In the genomic region with DNA sequence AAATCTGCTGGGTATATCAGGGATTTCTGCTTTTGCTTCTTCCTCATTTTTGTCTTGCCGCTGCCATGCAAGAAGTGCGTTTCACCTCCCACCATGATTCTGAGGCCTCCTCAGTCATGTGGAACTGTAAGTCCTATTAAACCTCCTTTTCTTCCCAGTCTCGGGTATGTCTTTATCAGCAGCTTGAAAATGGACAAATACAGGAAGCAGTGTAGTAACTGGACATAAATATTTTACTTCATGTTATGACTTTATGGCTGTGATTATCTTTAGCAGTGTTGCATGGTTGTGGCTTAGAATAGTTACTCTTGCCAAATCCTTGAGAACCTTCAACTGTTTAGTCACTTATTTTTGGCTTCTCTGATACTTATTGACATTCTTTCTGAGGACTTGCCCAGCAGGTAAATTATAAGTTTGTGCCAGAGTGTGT, we compare ENCODE assay signal across 13 cellular contexts.
DNase-seq lines count a peak whose midpoint lies in the region; ATAC-seq and TF ChIP-seq lines count a peak whose summit lies in the region.
"Had no signal": no experiment of that assay in that cellular context is flagged by ENCODE, and none has a peak within 500 bp of the region (broad histone marks: within the 10 kb centered on the region; RNA-seq: fewer than 3 reads in every experiment).

No MANE protein-coding gene starts in this region.

- POLR2A ChIA-PET in MCF 10A (lab: Yijun Ruan, JAX), result interaction anchor here (0.6 kb wide), 1 partner anchor 355 kb away, joined by 3 read pairs; no protein-coding TSS in a partner anchor
- POLR2A ChIA-PET in activated CD8-positive, alpha-beta T cell treated with anti-CD3 and anti-CD28 coated beads, Interleukin-2, amount 10 ng/mL, durations not matched to agents 7 days and 5 days (lab: Charles Lee), result no interaction called here

- H3K79me2 ChIP-seq in mammary epithelial cell (ENCODE audit: insufficient read depth, low read length), result no peaks in the 10 kb centered on the region
- no peaks in the 10 kb centered on the region for H3K79me2 ChIP-seq in fibroblast of lung (ENCODE audit: control insufficient read depth, insufficient read depth, low read length)

- ATAC-seq in HG03025 (IDR thresholded peaks at IDR 0.05; ENCODE audit: low FRiP score, unreplicated experiment), result no peak
- no peak for ATAC-seq in GM19035 (IDR thresholded peaks at IDR 0.05; ENCODE audit: unreplicated experiment)
- ATAC-seq in activated CD8-positive, alpha-beta T cell treated with anti-CD3 and anti-CD28 coated beads, Interleukin-2, amount 10 ng/mL, durations not matched to agents 7 days and 5 days, result no peak

- no peaks in the 10 kb centered on the region for H3K9me3 ChIP-seq in mammary epithelial cell (replicated peaks; ENCODE audit: insufficient read depth, low read length)
- H3K9me3 ChIP-seq in fibroblast of lung (ENCODE audit: control insufficient read depth, insufficient read depth, low read depth, low read length), result no peaks in the 10 kb centered on the region
- H3K9me3 ChIP-seq: esophagus muscularis mucosa, SJCRH30 had no signal

- H3K4me1 ChIP-seq in mammary epithelial cell (ENCODE audit: insufficient read depth, low read length) (peaks cover 14% of the 10 kb centered on the region), fibroblast of lung (ENCODE audit: control insufficient read depth, extremely low read depth, insufficient read depth, low read length) (no peaks in the 10 kb centered on the region)
- H3K4me1 ChIP-seq: SJCRH30 had no signal

- H2AFZ ChIP-seq in mammary epithelial cell (ENCODE audit: low read depth, low read length), result no peak overlapping the region
- H2AFZ ChIP-seq in fibroblast of lung (ENCODE audit: low read length), result no peak overlapping the region

- H3K9ac ChIP-seq in mammary epithelial cell (ENCODE audit: insufficient read depth, low read length) (no peak overlapping the region), fibroblast of lung (ENCODE audit: insufficient read depth, low read length) (no peak overlapping the region)

- no peaks in the 10 kb centered on the region for H3K27me3 ChIP-seq in mammary epithelial cell (ENCODE audit: insufficient read depth, low read length)
- H3K27me3 ChIP-seq in fibroblast of lung (ENCODE audit: control insufficient read depth, insufficient read depth, low read length), result no peaks in the 10 kb centered on the region
- H3K27me3 ChIP-seq: SJCRH30 had no signal

- H3K4me3 Mint-ChIP-seq in MCF 10A (ENCODE audit: unreplicated experiment) (no peak overlapping the region), nephron progenitor cell (no peak overlapping the region)
- no peak overlapping the region for H3K4me3 Mint-ChIP-seq in activated CD8-positive, alpha-beta T cell treated with anti-CD3 and anti-CD28 coated beads, Interleukin-2, amount 10 ng/mL, durations not matched to agents 7 days and 5 days

- H4K20me1 ChIP-seq in mammary epithelial cell (ENCODE audit: insufficient read depth, low read length), result no peaks in the 10 kb centered on the region
- H4K20me1 ChIP-seq in fibroblast of lung (ENCODE audit: control insufficient read depth, extremely low read depth, insufficient read depth, low read length), result no peaks in the 10 kb centered on the region

- TF ChIP-seq CTCF in mammary epithelial cell (conservative IDR thresholded peaks at IDR 0.05 in 1 of 2, IDR thresholded peaks at IDR 0.05 in 1 of 2; ENCODE audit: extremely low read depth in 1 of 2, insufficient read depth in 1 of 2, low read depth in 1 of 2, low read length in 2 of 2) (no peak), MCF 10A (IDR thresholded peaks at IDR 0.05; ENCODE audit: unreplicated experiment) (no peak), fibroblast of lung (conservative IDR thresholded peaks at IDR 0.05 in 1 of 2, IDR thresholded peaks at IDR 0.05 in 1 of 2; ENCODE audit: low read depth in 1 of 2, low read length in 2 of 2) (no peak), nephron progenitor cell (IDR thresholded peaks at IDR 0.05) (no peak)

- no peaks in the 10 kb centered on the region for H3K27me3 Mint-ChIP-seq in MCF 10A (ENCODE audit: insufficient read depth, unreplicated experiment)
- H3K27me3 Mint-ChIP-seq in activated CD8-positive, alpha-beta T cell treated with anti-CD3 and anti-CD28 coated beads, Interleukin-2, amount 10 ng/mL, durations not matched to agents 7 days and 5 days (ENCODE audit: low read depth), result peaks cover 21% of the 10 kb centered on the region
- H3K27me3 Mint-ChIP-seq in nephron progenitor cell (ENCODE audit: low read depth, poor library complexity), result peaks cover 37% of the 10 kb centered on the region

- H3K4me3 ChIP-seq in mammary epithelial cell (replicated peaks in 1 of 3; ENCODE audit: insufficient read depth in 1 of 3, low read depth in 2 of 3, low read length in 3 of 3), result no peak overlapping the region
- H3K4me3 ChIP-seq in fibroblast of lung (replicated peaks in 1 of 4; ENCODE audit: control extremely low read depth in 1 of 4, insufficient read depth in 1 of 4, low read depth in 3 of 4, low read length in 4 of 4), result no peak overlapping the region
- H3K4me3 ChIP-seq: esophagus muscularis mucosa, SJCRH30 had no signal

- H3K36me3 ChIP-seq in mammary epithelial cell (ENCODE audit: insufficient read depth, low read length) (no peaks in the 10 kb centered on the region), fibroblast of lung (ENCODE audit: control insufficient read depth, insufficient read depth, low read length) (no peaks in the 10 kb centered on the region)
- H3K36me3 ChIP-seq: esophagus muscularis mucosa, SJCRH30 had no signal

- H3K27ac ChIP-seq in mammary epithelial cell (ENCODE audit: insufficient read depth, low read depth, low read length), result no peak overlapping the region
- no peak overlapping the region for H3K27ac ChIP-seq in fibroblast of lung (ENCODE audit: insufficient read depth, low read length)
- H3K27ac ChIP-seq: esophagus muscularis mucosa, SJCRH30 had no signal

- dilution Hi-C loops in mammary epithelial cell (cut with HindIII; ENCODE audit: low sequenced_read_pairs), result no loop called here

- 81% methylated on average over 3 of the region's 3 CpGs for WGBS in mammary epithelial cell (ENCODE audit: low coverage, missing lambda C conversion rate)

- BruUV-seq in mammary epithelial cell (replicated peaks; lab: Mats Ljungman, UMichigan) (no TSS peak), MCF 10A (replicated peaks; lab: Mats Ljungman, UMichigan) (no TSS peak)

- in situ Hi-C loops in mammary epithelial cell (cut with MboI; ENCODE audit: low sequenced_read_pairs in 2 of 2), result loop anchor here in 1 of 2 donors (25.0 kb wide), 1 partner anchor 543 kb away; no protein-coding TSS in a partner anchor

- H3K36me3 Mint-ChIP-seq in MCF 10A (ENCODE audit: insufficient read depth, unreplicated experiment) (no peaks in the 10 kb centered on the region), nephron progenitor cell (ENCODE audit: low read depth) (no peaks in the 10 kb centered on the region)
- H3K36me3 Mint-ChIP-seq in activated CD8-positive, alpha-beta T cell treated with anti-CD3 and anti-CD28 coated beads, Interleukin-2, amount 10 ng/mL, durations not matched to agents 7 days and 5 days (ENCODE audit: low read depth), result no peaks in the 10 kb centered on the region

- CTCF ChIA-PET in mammary epithelial cell (lab: Charles Lee; ENCODE audit: low non-redundant PET), result no interaction called here
- CTCF ChIA-PET in MCF 10A (lab: Yijun Ruan, JAX), result interaction anchor here (8.1 kb wide), 1 partner anchor 295 kb away, joined by 148 read pairs; no protein-coding TSS in a partner anchor
- CTCF ChIA-PET in activated CD8-positive, alpha-beta T cell treated with anti-CD3 and anti-CD28 coated beads, Interleukin-2, amount 10 ng/mL, durations not matched to agents 7 days and 5 days (lab: Charles Lee), result interaction anchor here (0.6 to 1.2 kb wide), 2 partner anchors 293 to 294 kb away, joined by 3 to 4 read pairs; no protein-coding TSS in a partner anchor

- H3K4me1 Mint-ChIP-seq in MCF 10A (ENCODE audit: insufficient read depth, unreplicated experiment) (no peaks in the 10 kb centered on the region), nephron progenitor cell (peaks cover 6% of the 10 kb centered on the region)
- H3K4me1 Mint-ChIP-seq in activated CD8-positive, alpha-beta T cell treated with anti-CD3 and anti-CD28 coated beads, Interleukin-2, amount 10 ng/mL, durations not matched to agents 7 days and 5 days (ENCODE audit: low read depth), result peaks cover 9% of the 10 kb centered on the region

- no peak overlapping the region for H3K27ac Mint-ChIP-seq in MCF 10A (ENCODE audit: low read depth, unreplicated experiment)
- H3K27ac Mint-ChIP-seq in activated CD8-positive, alpha-beta T cell treated with anti-CD3 and anti-CD28 coated beads, Interleukin-2, amount 10 ng/mL, durations not matched to agents 7 days and 5 days, result no peak overlapping the region
- H3K27ac Mint-ChIP-seq in nephron progenitor cell, result no peak overlapping the region

- peak; percentile 33 for DNase-seq in mammary epithelial cell
- no peak for DNase-seq in MCF 10A (ENCODE audit: unreplicated experiment)
- peak; percentile 86 for DNase-seq in SKM-1 treated with dmso at 0.1 percent for 144 hours (lab: John Stamatoyannopoulos, UW; ENCODE audit: unreplicated experiment)
- peak; percentile 29 to 60 for DNase-seq in fibroblast of lung (ENCODE audit: low read depth in 2 of 2)
- DNase-seq in activated CD8-positive, alpha-beta T cell treated with anti-CD3 and anti-CD28 coated beads, Interleukin-2, amount 10 ng/mL, durations not matched to agents 7 days and 5 days, result no peak
- DNase-seq in nephron progenitor cell, result no peak
- DNase-seq: activated naive CD4-positive, alpha-beta T cell treated with anti-CD3 and anti-CD28 coated beads, Interleukin-2, amount 50 U/mL, for 16 hours; NCI-H1694 treated with DMSO at 0.1 percent for 48 hours; SJCRH30; substantia nigra had no signal

- intact Hi-C loops in mammary epithelial cell (cut with micrococcal nuclease), result no loop called here
- intact Hi-C loops in MCF 10A (cut with micrococcal nuclease), result no loop called here

- H3K9me3 Mint-ChIP-seq in MCF 10A (ENCODE audit: unreplicated experiment) (no peaks in the 10 kb centered on the region), nephron progenitor cell (peaks cover 6% of the 10 kb centered on the region)
- H3K9me3 Mint-ChIP-seq in activated CD8-positive, alpha-beta T cell treated with anti-CD3 and anti-CD28 coated beads, Interleukin-2, amount 10 ng/mL, durations not matched to agents 7 days and 5 days (ENCODE audit: insufficient read depth), result no peaks in the 10 kb centered on the region

- H3K4me2 ChIP-seq in mammary epithelial cell (ENCODE audit: insufficient read depth, low read depth, low read length), result no peak overlapping the region
- no peak overlapping the region for H3K4me2 ChIP-seq in fibroblast of lung (ENCODE audit: extremely low read depth, insufficient read depth, low read length)

Comparison
In these comparisons a context has a peak if more than half of its experiments do, and no peak if none do; other contexts are left out.
1. DNase-seq: peak in mammary epithelial cell (single experiment), SKM-1 treated with dmso at 0.1 percent for 144 hours (single experiment) and fibroblast of lung (2 of 2); none in MCF 10A (single experiment), activated CD8-positive, alpha-beta T cell treated with anti-CD3 and anti-CD28 coated beads, Interleukin-2, amount 10 ng/mL, durations not matched to agents 7 days and 5 days (single experiment) and nephron progenitor cell (single experiment).